ENCODE assay signal across 8 cellular contexts in genomic region chr1:155226188-155226909, GRCh38. TPM values are rescaled to one million over a fixed set of nuclear protein-coding genes. Genes with fewer than 3 reads are reported as not detected.
A peak's percentile ranks its signal among the peaks of the same experiment; 100 is the strongest.
DNase-seq lines count a peak whose midpoint lies in the region; ATAC-seq lines count a peak whose summit lies in the region.

No MANE protein-coding gene starts in this region.

- no peaks in the 10 kb centered on the region for H3K36me3 ChIP-seq in urinary bladder (ENCODE audit: insufficient read depth)

- DNase-seq in A172 (ENCODE audit: low spot score) (peak; percentile 88), NCI-H1436 treated with DMSO at 0.1 percent for 48 hours (lab: John Stamatoyannopoulos, UW) (peak; percentile 55), SW 1271 (lab: John Stamatoyannopoulos, UW) (peak; percentile 64 to 80), amniotic epithelial cell (ENCODE audit: low read depth) (peak; percentile 74), right cardiac atrium (peak; percentile 76 to 91 (median 90)), pulmonary artery endothelial cell (ENCODE audit: low read depth, low spot score) (peak; percentile 57)

- peaks cover 3% of the 10 kb centered on the region for H3K9me3 ChIP-seq in right cardiac atrium (ENCODE audit: control insufficient read depth, low read length)

- H3K27ac ChIP-seq in right cardiac atrium (ENCODE audit: low read length) (peak overlapping the region; percentile 69), urinary bladder (ENCODE audit: low read depth) (no peak overlapping the region)

- H3K4me1 ChIP-seq in right cardiac atrium (ENCODE audit: control insufficient read depth, insufficient read depth, low read length) (no peaks in the 10 kb centered on the region), urinary bladder (ENCODE audit: insufficient read depth) (no peaks in the 10 kb centered on the region)

- ATAC-seq in GM19452 (IDR thresholded peaks at IDR 0.05; ENCODE audit: unreplicated experiment): peak; percentile 15
- peak; percentile 63 to 71 for ATAC-seq in right cardiac atrium

- no peaks in the 10 kb centered on the region for H3K27me3 ChIP-seq in right cardiac atrium (ENCODE audit: control insufficient read depth, insufficient read depth)

- intact Hi-C loops in right cardiac atrium (cut with DNase I): loop anchor here in 2 of 4 donors (10.0 kb wide), 1 partner anchor 52 kb away; the partner anchor contains the start of genes KRTCAP2 (in 2 of the 2) and TRIM46 (in 2 of the 2)

- 1% methylated on average over 7 of the region's 7 CpGs for WGBS in right cardiac atrium
- WGBS in urinary bladder: 1% methylated on average over 7 of the region's 7 CpGs

- H3K4me3 ChIP-seq in right cardiac atrium (ENCODE audit: low read length) (peak overlapping the region; percentile 68), urinary bladder (ENCODE audit: low read depth, low read length) (peak overlapping the region; percentile 24)

RNA-seq across cellular contexts. Expression of gene MTX1, which starts 17.9 kb away (rescaled TPM):
- total RNA-seq in A172 (2014; rRNA removed; shearing (Covaris generic)): 85.8 and 110 TPM in 2 replicates
- 10 to 100 TPM; 20.1 to 24.3 (median 21.1) TPM for total RNA-seq in right cardiac atrium
- polyA plus RNA-seq in right cardiac atrium: 31.9 TPM
- 45.1 and 54.2 TPM in 2 replicates for total RNA-seq in pulmonary artery endothelial cell
- 13.6 TPM for total RNA-seq in urinary bladder
- 40.2 TPM for polyA plus RNA-seq in urinary bladder

RNA-seq across cellular contexts. Expression of gene THBS3, which starts 18.7 kb away (rescaled TPM):
- 11.3 and 24.6 TPM in 2 replicates for total RNA-seq in A172 (2014; rRNA removed; shearing (Covaris generic))
- 10 to 100 TPM; 16.5 to 33.4 (median 20.1) TPM for total RNA-seq in right cardiac atrium
- 19.6 TPM for polyA plus RNA-seq in right cardiac atrium
- 12.8 and 17.1 TPM in 2 replicates for total RNA-seq in pulmonary artery endothelial cell
- 57.2 TPM for total RNA-seq in urinary bladder
- 24.5 TPM for polyA plus RNA-seq in urinary bladder

RNA-seq across cellular contexts. Expression of gene ENTREP3, which starts 28.9 kb away (rescaled TPM):
- 10.7 and 11.4 TPM in 2 replicates for total RNA-seq in A172 (2014; rRNA removed; shearing (Covaris generic))
- total RNA-seq in right cardiac atrium (10 to 100 TPM; 14.2 to 22.3 (median 15.8) TPM), pulmonary artery endothelial cell (4.9 and 6.5 TPM in 2 replicates), urinary bladder (2.6 TPM)
- polyA plus RNA-seq in right cardiac atrium (9.4 TPM), urinary bladder (37.8 TPM)

RNA-seq across cellular contexts. Expression of gene SCAMP3, which starts 35.8 kb away (rescaled TPM):
- 136 and 169 TPM in 2 replicates for total RNA-seq in A172 (2014; rRNA removed; shearing (Covaris generic))
- total RNA-seq in right cardiac atrium: 10 to 100 TPM; 50.3 to 65.2 (median 54.9) TPM
- 59.3 TPM for polyA plus RNA-seq in right cardiac atrium
- total RNA-seq in pulmonary artery endothelial cell: 32.3 and 45.2 TPM in 2 replicates
- total RNA-seq in urinary bladder: 13.1 TPM
- 74.9 TPM for polyA plus RNA-seq in urinary bladder

RNA-seq across cellular contexts. Expression of gene CLK2, which starts 47.0 kb away (rescaled TPM):
- total RNA-seq in A172 (2014; rRNA removed; shearing (Covaris generic)): 13.9 and 21.6 TPM in 2 replicates
- 10 to 100 TPM; 19.4 to 26.2 (median 22.5) TPM for total RNA-seq in right cardiac atrium
- polyA plus RNA-seq in right cardiac atrium: 21.8 TPM
- 19.8 and 28.7 TPM in 2 replicates for total RNA-seq in pulmonary artery endothelial cell
- total RNA-seq in urinary bladder: 29.7 TPM
- polyA plus RNA-seq in urinary bladder: 42.3 TPM
